ENCODE assay signal across 8 cellular contexts in the genomic region with DNA sequence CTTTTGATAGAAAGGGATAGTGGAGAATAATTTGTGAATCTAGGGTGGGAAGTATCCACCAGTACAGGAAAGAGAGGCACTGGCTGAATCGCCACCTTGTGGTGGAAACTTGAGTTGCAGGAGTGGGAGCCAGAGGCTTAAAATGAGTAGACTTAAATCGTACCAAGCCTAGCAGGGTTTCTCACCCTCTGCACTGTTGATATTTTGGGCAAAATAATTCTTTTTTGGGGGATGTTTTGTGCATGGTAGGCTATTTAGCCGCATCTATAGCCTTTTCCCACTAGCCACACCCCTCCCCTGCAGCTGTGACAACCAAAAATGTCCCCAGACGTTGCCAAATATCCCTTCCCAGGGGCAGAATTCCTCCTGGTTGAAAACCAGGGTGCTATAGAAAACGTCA.
DNase-seq lines count a peak whose midpoint lies in the region; ATAC-seq and TF ChIP-seq lines count a peak whose summit lies in the region.

No MANE protein-coding gene starts in this region.

- H3K27me3 ChIP-seq in right lobe of liver, result no peaks in the 10 kb centered on the region

- no peaks in the 10 kb centered on the region for H3K4me1 ChIP-seq in right lobe of liver

- H3K4me3 Mint-ChIP-seq in activated CD4-positive, alpha-beta T cell treated with anti-CD3 and anti-CD28 coated beads, Interleukin-2, amount 10 ng/mL, durations not matched to agents 7 days and 5 days, result no peak overlapping the region

- TF ChIP-seq POLR2A in right lobe of liver (IDR thresholded peaks at IDR 0.05), result no peak

- H3K36me3 ChIP-seq in right lobe of liver, result no peaks in the 10 kb centered on the region

- H3K9me3 ChIP-seq in right lobe of liver, result no peaks in the 10 kb centered on the region

- H3K36me3 Mint-ChIP-seq in activated CD4-positive, alpha-beta T cell treated with anti-CD3 and anti-CD28 coated beads, Interleukin-2, amount 10 ng/mL, durations not matched to agents 7 days and 5 days (ENCODE audit: low read depth), result no peaks in the 10 kb centered on the region

- H3K27me3 Mint-ChIP-seq in activated CD4-positive, alpha-beta T cell treated with anti-CD3 and anti-CD28 coated beads, Interleukin-2, amount 10 ng/mL, durations not matched to agents 7 days and 5 days, result peaks cover 29% of the 10 kb centered on the region

- POLR2A ChIA-PET in HEK293T (lab: Yijun Ruan, JAX), result no interaction called here
- POLR2A ChIA-PET in activated CD4-positive, alpha-beta T cell treated with anti-CD3 and anti-CD28 coated beads, Interleukin-2, amount 10 ng/mL, durations not matched to agents 7 days and 5 days (lab: Charles Lee), result no interaction called here

- ATAC-seq in right lobe of liver, result peak; percentile 88 to 96 (median 94)

- CTCF ChIA-PET in HEK293T (lab: Yijun Ruan, JAX), result interaction anchor here (0.8 to 1.3 kb wide), 6 partner anchors 11 to 36 kb away, joined by 3 to 12 read pairs (median 6); no protein-coding TSS in a partner anchor
- CTCF ChIA-PET in activated CD4-positive, alpha-beta T cell treated with anti-CD3 and anti-CD28 coated beads, Interleukin-2, amount 10 ng/mL, durations not matched to agents 7 days and 5 days (lab: Charles Lee), result interaction anchor here (0.6 to 4.6 kb wide), 4 partner anchors 9 to 444 kb away, joined by 3 to 32 read pairs (median 4); no protein-coding TSS in a partner anchor

- 4% methylated on average over 5 of the region's 5 CpGs for WGBS in right lobe of liver (ENCODE audit: insufficient coverage, low coverage, low lambda C conversion rate, missing lambda C conversion rate)

- peak; percentile 79 to 96 (median 94) for TF ChIP-seq CTCF in right lobe of liver (IDR thresholded peaks at IDR 0.05)

- H3K4me1 Mint-ChIP-seq in activated CD4-positive, alpha-beta T cell treated with anti-CD3 and anti-CD28 coated beads, Interleukin-2, amount 10 ng/mL, durations not matched to agents 7 days and 5 days, result peaks cover 6% of the 10 kb centered on the region

- no peak overlapping the region for H3K27ac ChIP-seq in right lobe of liver

- intact Hi-C loops in right lobe of liver (cut with DNase I), result no loop called here

- no peak overlapping the region for H3K4me3 ChIP-seq in right lobe of liver

- H3K9me3 Mint-ChIP-seq in activated CD4-positive, alpha-beta T cell treated with anti-CD3 and anti-CD28 coated beads, Interleukin-2, amount 10 ng/mL, durations not matched to agents 7 days and 5 days, result no peaks in the 10 kb centered on the region

- DNase-seq in D341Med (ENCODE audit: low spot score) (peak; percentile 82), HEK293T (ENCODE audit: extremely low spot score) (peak; percentile 79), NCI-H460 (ENCODE audit: extremely low read depth, low read depth) (peak; percentile 70), dermis blood vessel endothelial cell (peak; percentile 86), right lobe of liver (peak; percentile 73 to 77 (median 76)), mesenteric fat pad (ENCODE audit: low spot score) (no peak)
- peak; percentile 87 for DNase-seq in activated CD4-positive, alpha-beta T cell treated with anti-CD3 and anti-CD28 coated beads, Interleukin-2, amount 10 ng/mL, durations not matched to agents 7 days and 5 days
- peak; percentile 54 to 81 (median 75) for DNase-seq in stimulated activated CD4-positive, alpha-beta T cell treated with anti-CD3 and anti-CD28 coated beads, TNF-alpha, amount 100 ng/mL, for 48 hours (ENCODE audit: low read depth in 3 of 3)

- no peak overlapping the region for H3K27ac Mint-ChIP-seq in activated CD4-positive, alpha-beta T cell treated with anti-CD3 and anti-CD28 coated beads, Interleukin-2, amount 10 ng/mL, durations not matched to agents 7 days and 5 days

TF ChIP-seq in HEK293T, 16 proteins besides CTCF, POLR2A, EP300 and RAD21:
- TF ChIP-seq NFRKB (IDR thresholded peaks at IDR 0.05) (no peak), SUZ12 (IDR thresholded peaks at IDR 0.05) (no peak), SP1 (IDR thresholded peaks at IDR 0.05) (no peak), TARDBP (IDR thresholded peaks at IDR 0.05) (no peak), ELF4 (IDR thresholded peaks at IDR 0.05) (no peak), ARNT (IDR thresholded peaks at IDR 0.05) (no peak), LEF1 (IDR thresholded peaks at IDR 0.05; ENCODE audit: borderline replicate concordance) (no peak), CTBP1 (IDR thresholded peaks at IDR 0.05; ENCODE audit: borderline replicate concordance) (no peak), ZNF384 (IDR thresholded peaks at IDR 0.05) (no peak), L3MBTL2 (conservative IDR thresholded peaks at IDR 0.05) (no peak), FOXM1 (IDR thresholded peaks at IDR 0.05; ENCODE audit: borderline replicate concordance) (no peak), BHLHE40 (IDR thresholded peaks at IDR 0.05; ENCODE audit: borderline replicate concordance) (no peak), FOXK2 (IDR thresholded peaks at IDR 0.05) (no peak), FOXA1 (IDR thresholded peaks at IDR 0.05) (no peak), HDGF (IDR thresholded peaks at IDR 0.05; ENCODE audit: borderline replicate concordance) (no peak)
- TF ChIP-seq, protein P1, sequence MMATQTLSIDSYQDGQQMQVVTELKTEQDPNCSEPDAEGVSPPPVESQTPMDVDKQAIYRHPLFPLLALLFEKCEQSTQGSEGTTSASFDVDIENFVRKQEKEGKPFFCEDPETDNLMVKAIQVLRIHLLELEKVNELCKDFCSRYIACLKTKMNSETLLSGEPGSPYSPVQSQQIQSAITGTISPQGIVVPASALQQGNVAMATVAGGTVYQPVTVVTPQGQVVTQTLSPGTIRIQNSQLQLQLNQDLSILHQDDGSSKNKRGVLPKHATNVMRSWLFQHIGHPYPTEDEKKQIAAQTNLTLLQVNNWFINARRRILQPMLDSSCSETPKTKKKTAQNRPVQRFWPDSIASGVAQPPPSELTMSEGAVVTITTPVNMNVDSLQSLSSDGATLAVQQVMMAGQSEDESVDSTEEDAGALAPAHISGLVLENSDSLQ (IDR thresholded peaks at IDR 0.05), result no peak
